Comparison of ENCODE assay signal across 11 cellular contexts in the genomic region with DNA sequence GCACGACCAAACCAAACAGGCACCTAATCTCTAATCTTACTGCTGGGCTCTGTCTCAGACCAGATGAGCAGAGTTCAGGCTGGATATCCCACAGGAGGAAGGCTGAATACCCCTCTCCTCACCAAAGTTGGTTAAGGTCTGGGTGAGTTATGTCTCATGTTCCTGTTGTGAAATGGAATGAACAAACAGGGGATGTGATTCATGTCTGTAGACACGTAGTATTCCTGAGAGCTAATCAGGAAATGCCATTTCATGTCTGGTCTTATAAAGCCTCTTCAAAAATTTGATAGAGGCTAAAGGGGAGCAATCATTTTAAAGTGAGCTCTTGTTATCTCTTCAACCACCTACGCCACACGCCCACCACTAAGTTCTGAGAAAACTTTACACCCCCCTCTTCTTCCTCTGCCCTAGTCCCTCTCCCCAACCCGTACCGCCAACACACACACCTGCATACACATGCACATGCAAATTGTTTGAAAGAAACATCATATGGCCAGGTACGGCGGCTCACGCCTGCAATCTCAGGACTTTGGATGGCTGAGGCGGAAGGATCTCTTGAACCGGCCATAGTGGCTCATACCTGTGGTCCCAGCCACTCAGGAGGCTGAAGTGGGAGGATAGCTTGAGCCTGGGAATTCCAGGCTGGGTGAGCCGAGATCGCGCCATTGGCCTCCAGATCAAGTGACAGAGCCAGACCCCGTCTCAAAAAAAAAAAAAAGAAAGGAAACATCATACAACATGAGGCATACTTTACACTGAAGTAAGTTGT.
A peak's percentile ranks its signal among the peaks of the same experiment; 100 is the strongest.
DNase-seq lines count a peak whose midpoint lies in the region; TF ChIP-seq lines count a peak whose summit lies in the region.
"Had no signal": no experiment of that assay in that cellular context is flagged by ENCODE, and none has a peak within 500 bp of the region (broad histone marks: within the 10 kb centered on the region; RNA-seq: fewer than 3 reads in every experiment).

No MANE protein-coding gene starts in this region.

- H3K9me3 ChIP-seq in breast epithelium = no peaks in the 10 kb centered on the region
- H3K9me3 ChIP-seq in effector memory CD4-positive, alpha-beta T cell (ENCODE audit: control insufficient read depth, low read length) = no peaks in the 10 kb centered on the region

- H3K36me3 ChIP-seq in breast epithelium = no peaks in the 10 kb centered on the region
- no peaks in the 10 kb centered on the region for H3K36me3 ChIP-seq in mesendoderm (ENCODE audit: control insufficient read depth, insufficient read depth, low read length)
- H3K36me3 ChIP-seq in effector memory CD4-positive, alpha-beta T cell (ENCODE audit: control insufficient read depth, insufficient read depth, low read length) = no peaks in the 10 kb centered on the region
- H3K36me3 ChIP-seq: WERI-Rb-1 had no signal

- H3K56ac ChIP-seq in mesendoderm (ENCODE audit: low read length) = peak overlapping the region; percentile 12

- TF ChIP-seq CTCF in breast epithelium (IDR thresholded peaks at IDR 0.05) = no peak

- H3K4me1 ChIP-seq in breast epithelium (no peaks in the 10 kb centered on the region), mesendoderm (ENCODE audit: control insufficient read depth, low read depth, low read length) (peaks cover 4% of the 10 kb centered on the region)
- no peaks in the 10 kb centered on the region for H3K4me1 ChIP-seq in effector memory CD4-positive, alpha-beta T cell (ENCODE audit: control insufficient read depth, insufficient read depth, low read length, poor library complexity, severe bottlenecking)

- H3K9ac ChIP-seq in mesendoderm (ENCODE audit: low read length) = no peak overlapping the region

- H2BK120ac ChIP-seq in mesendoderm (ENCODE audit: low read depth, low read length) = no peak overlapping the region

- H3K4me2 ChIP-seq in mesendoderm (ENCODE audit: low read length) = no peak overlapping the region

- H3K18ac ChIP-seq in mesendoderm (ENCODE audit: low read length) = peak overlapping the region; percentile 19

- TF ChIP-seq POLR2A in breast epithelium (IDR thresholded peaks at IDR 0.05) = no peak

- no peak overlapping the region for H4K8ac ChIP-seq in mesendoderm (ENCODE audit: low read depth, low read length)

- H2BK5ac ChIP-seq in mesendoderm (ENCODE audit: low read length) = no peak overlapping the region

- peak overlapping the region; percentile 85 for H3K4ac ChIP-seq in mesendoderm (ENCODE audit: low read depth, low read length)

- no CpG with 5 or more reads among the region's 15 CpGs for WGBS in mesendoderm (ENCODE audit: extremely low coverage, insufficient coverage, low lambda C conversion rate)

- H3K27ac ChIP-seq in breast epithelium (peak overlapping the region; percentile 74 to 88), mesendoderm (ENCODE audit: low read depth, low read length) (no peak overlapping the region)
- no peak overlapping the region for H3K27ac ChIP-seq in effector memory CD4-positive, alpha-beta T cell (ENCODE audit: insufficient read depth, low read length, poor library complexity, severe bottlenecking)
- H3K27ac ChIP-seq: WERI-Rb-1 had no signal

- H3K4me3 ChIP-seq in breast epithelium = peak overlapping the region in 1 of 3 donors; percentile 26
- no peak overlapping the region for H3K4me3 ChIP-seq in mesendoderm (ENCODE audit: low read length)
- H3K4me3 ChIP-seq in effector memory CD4-positive, alpha-beta T cell (ENCODE audit: insufficient read depth, low read depth, low read length, poor library complexity, severe bottlenecking) = no peak overlapping the region

- no peak overlapping the region for H2BK15ac ChIP-seq in mesendoderm (replicated peaks; ENCODE audit: low read depth)

- peak; percentile 72 for DNase-seq in AG08395 (ENCODE audit: low spot score)
- DNase-seq in HuH-7 (ENCODE audit: low spot score) = peak; percentile 38
- DNase-seq in breast epithelium (ENCODE audit: low spot score in 2 of 2) = no peak
- DNase-seq in mesendoderm = no peak
- DNase-seq in effector memory CD4-positive, alpha-beta T cell = no peak
- no peak for DNase-seq in COLO829 (ENCODE audit: low spot score)
- DNase-seq in T-helper 9 cell = no peak
- no peak for DNase-seq in ecto neural progenitor cell (ENCODE audit: low spot score)
- DNase-seq: NCI-H2107; stimulated activated CD4-positive, alpha-beta T cell treated with anti-CD3 and anti-CD28 coated beads, Interleukin-4, amount 100 ng/mL, for 1 hour; WERI-Rb-1 had no signal

- H3K79me2 ChIP-seq in mesendoderm (ENCODE audit: control insufficient read depth, insufficient read depth, low read length) = no peaks in the 10 kb centered on the region

- H3K23ac ChIP-seq in mesendoderm (ENCODE audit: low read length) = no peak overlapping the region

- H2AK5ac ChIP-seq in mesendoderm (ENCODE audit: low read length) = no peak overlapping the region

- H3K79me1 ChIP-seq in mesendoderm (ENCODE audit: low read length) = no peaks in the 10 kb centered on the region

- H3K27me3 ChIP-seq in breast epithelium = no peaks in the 10 kb centered on the region
- no peaks in the 10 kb centered on the region for H3K27me3 ChIP-seq in mesendoderm (ENCODE audit: insufficient read depth, low read length, poor library complexity)
- H3K27me3 ChIP-seq in effector memory CD4-positive, alpha-beta T cell (replicated peaks; ENCODE audit: control insufficient read depth, insufficient read depth, low read length, poor library complexity, severe bottlenecking) = no peaks in the 10 kb centered on the region

- no peak overlapping the region for H4K5ac ChIP-seq in mesendoderm (ENCODE audit: low read length)

- intact Hi-C loops in breast epithelium (cut with DNase I; ENCODE audit: low total_unique reads) = no loop called here

Comparison
In these comparisons a context has a peak if more than half of its experiments do, and no peak if none do; other contexts are left out.
1. DNase-seq: peak in AG08395 (single experiment) and HuH-7 (single experiment); none in breast epithelium (0 of 2), mesendoderm (single experiment), effector memory CD4-positive, alpha-beta T cell (0 of 3), COLO829 (single experiment), T-helper 9 cell (single experiment) and ecto neural progenitor cell (single experiment).
2. H3K27ac ChIP-seq: peak in breast epithelium (2 of 2); none in mesendoderm (single experiment) and effector memory CD4-positive, alpha-beta T cell (single experiment).